In the genomic region with DNA sequence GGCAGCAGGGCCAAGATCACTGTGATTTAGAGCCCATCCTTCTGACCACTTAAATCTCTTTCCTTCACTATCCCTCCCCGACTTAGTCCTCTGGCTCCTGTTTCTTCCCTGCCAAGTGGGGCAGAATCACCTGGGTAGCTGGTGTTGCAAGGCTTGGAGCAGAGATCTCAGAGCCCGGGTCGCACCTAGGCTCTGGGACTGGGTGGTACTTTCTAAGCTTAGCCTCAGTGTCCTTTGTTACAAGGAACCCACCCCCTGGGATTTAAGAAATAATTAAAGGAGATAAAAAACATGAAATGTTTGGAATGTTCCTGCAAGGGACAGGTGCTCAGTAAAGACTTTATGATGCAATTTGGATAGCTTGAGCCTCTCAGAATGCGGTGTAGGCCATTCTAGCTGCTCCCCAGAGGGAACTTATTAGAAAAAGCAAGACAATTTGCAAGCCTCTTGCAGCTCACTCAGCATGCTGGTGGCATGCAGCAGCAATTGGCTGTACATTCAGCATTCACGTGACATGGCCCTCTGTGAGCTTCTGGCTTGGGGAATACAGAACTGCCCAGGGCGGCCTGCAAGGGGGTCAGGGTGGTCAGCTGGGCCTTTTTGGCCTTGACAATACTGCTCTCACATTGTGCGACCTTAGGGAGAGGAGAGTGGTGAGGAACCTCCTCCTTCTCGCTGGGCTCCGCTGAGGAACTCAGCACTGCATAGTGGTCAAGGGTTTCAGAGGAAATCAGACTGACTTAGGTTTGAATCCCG, we compare ENCODE assay signal across 26 cellular contexts. TPM values are rescaled to one million over a fixed set of nuclear protein-coding genes. Genes with fewer than 3 reads are reported as not detected.
A peak's percentile ranks its signal among the peaks of the same experiment; 100 is the strongest.
DNase-seq lines count a peak whose midpoint lies in the region; ATAC-seq and TF ChIP-seq lines count a peak whose summit lies in the region.
"Had no signal": no experiment of that assay in that cellular context is flagged by ENCODE, and none has a peak within 500 bp of the region (broad histone marks: within the 10 kb centered on the region; RNA-seq: fewer than 3 reads in every experiment).

No MANE protein-coding gene starts in this region.

- H3K9me3 ChIP-seq in BLaER1 (no peaks in the 10 kb centered on the region), osteoblast (ENCODE audit: low read depth, low read length) (no peaks in the 10 kb centered on the region)
- H3K9me3 ChIP-seq: A549, heart left ventricle, left lung, upper lobe of right lung had no signal

- TF ChIP-seq CTCF in osteoblast (IDR thresholded peaks at IDR 0.05; ENCODE audit: extremely low read depth, low read depth, low read length) = no peak
- TF ChIP-seq CTCF in endothelial cell (IDR thresholded peaks at IDR 0.05; ENCODE audit: unreplicated experiment) = no peak

- no peak overlapping the region for H2AFZ ChIP-seq in osteoblast (ENCODE audit: low read length)
- H2AFZ ChIP-seq: GM23248 had no signal

- H3K27ac ChIP-seq in BLaER1 (no peak overlapping the region), osteoblast (ENCODE audit: low read depth, low read length) (peak overlapping the region; percentile 95)
- H3K27ac ChIP-seq: A549, brain microvascular endothelial cell, GM23248, heart left ventricle, HL-60, left lung, SK-N-MC, upper lobe of right lung had no signal

- H3K4me3 Mint-ChIP-seq in endothelial cell (ENCODE audit: unreplicated experiment) = no peak overlapping the region
- H3K4me3 Mint-ChIP-seq in activated T-cell treated with anti-CD3 and anti-CD28 coated beads, Interleukin-2, amount 50 U/mL, for 4 hours = no peak overlapping the region
- H3K4me3 Mint-ChIP-seq: activated CD8-positive, alpha-beta memory T cell treated with anti-CD3 and anti-CD28 coated beads, Interleukin-2, amount 10 ng/mL, durations not matched to agents 7 days and 5 days; nephron progenitor cell had no signal

- peaks cover 90% of the 10 kb centered on the region for H3K79me2 ChIP-seq in osteoblast (ENCODE audit: insufficient read depth, low read length)

- DNase-seq in amygdala (lab: John Stamatoyannopoulos, UW) (peak in 43 of 56 donors; percentile 15 to 82 (median 52)), head of caudate nucleus (peak in 36 of 42 donors; percentile 23 to 87 (median 60)), osteoblast (ENCODE audit: insufficient read length, low spot score, missing footprints) (no peak), occipital lobe (lab: John Stamatoyannopoulos, UW) (no peak), endothelial cell (ENCODE audit: low spot score) (no peak), dermis blood vessel endothelial cell (no peak)
- no peak for DNase-seq in activated T-cell treated with anti-CD3 and anti-CD28 coated beads, Interleukin-2, amount 50 U/mL, for 4 hours
- DNase-seq: activated CD4-positive, alpha-beta T cell treated with anti-CD3 and anti-CD28 coated beads for 48 hours; activated CD8-positive, alpha-beta memory T cell treated with anti-CD3 and anti-CD28 coated beads, Interleukin-2, amount 10 ng/mL, durations not matched to agents 7 days and 5 days; cortex of kidney; GM23248; left lung; NCI-H1105 treated with DMSO at 0.1 percent for 48 hours; retina; stimulated activated CD4-positive, alpha-beta T cell treated with anti-CD3 and anti-CD28 coated beads, Interleukin-12 subunit alpha, Interleukin-12 subunit beta, amount 100 ng/mL, for 4 hours; stimulated activated CD4-positive, alpha-beta T cell treated with anti-CD3 and anti-CD28 coated beads, Interleukin-4, amount 100 ng/mL, for 4 hours; stimulated activated naive CD8-positive, alpha-beta T cell treated with anti-CD3 and anti-CD28 coated beads, Interleukin-15, Interleukin-2, amounts not matched to agents 100 U/mL and 50 U/mL, for 24 hours; T-helper 2 cell; upper lobe of right lung had no signal

- no peak overlapping the region for H3K9ac ChIP-seq in BLaER1
- H3K9ac ChIP-seq: GM23248 had no signal

- H3K4me1 Mint-ChIP-seq in endothelial cell (ENCODE audit: unreplicated experiment) = no peaks in the 10 kb centered on the region
- H3K4me1 Mint-ChIP-seq in activated T-cell treated with anti-CD3 and anti-CD28 coated beads, Interleukin-2, amount 50 U/mL, for 4 hours (ENCODE audit: low read depth) = no peaks in the 10 kb centered on the region
- H3K4me1 Mint-ChIP-seq: activated CD8-positive, alpha-beta memory T cell treated with anti-CD3 and anti-CD28 coated beads, Interleukin-2, amount 10 ng/mL, durations not matched to agents 7 days and 5 days had no signal

- H4K20me1 ChIP-seq in BLaER1 = peaks cover 97% of the 10 kb centered on the region
- H4K20me1 ChIP-seq in osteoblast (ENCODE audit: insufficient read depth, low read length) = peaks cover 69% of the 10 kb centered on the region

- H3K27me3 ChIP-seq in BLaER1 = no peaks in the 10 kb centered on the region
- H3K27me3 ChIP-seq in osteoblast (ENCODE audit: insufficient read depth, low read length) = no peaks in the 10 kb centered on the region
- H3K27me3 ChIP-seq: brain microvascular endothelial cell, left lung, upper lobe of right lung had no signal

- peaks cover 4% of the 10 kb centered on the region for H3K36me3 Mint-ChIP-seq in endothelial cell (ENCODE audit: low read depth, unreplicated experiment)
- no peaks in the 10 kb centered on the region for H3K36me3 Mint-ChIP-seq in activated T-cell treated with anti-CD3 and anti-CD28 coated beads, Interleukin-2, amount 50 U/mL, for 4 hours (ENCODE audit: insufficient read depth)
- H3K36me3 Mint-ChIP-seq: activated CD8-positive, alpha-beta memory T cell treated with anti-CD3 and anti-CD28 coated beads, Interleukin-2, amount 10 ng/mL, durations not matched to agents 7 days and 5 days had no signal

- H3K36me3 ChIP-seq in BLaER1 = peaks cover 69% of the 10 kb centered on the region
- peaks cover 18% of the 10 kb centered on the region for H3K36me3 ChIP-seq in osteoblast (ENCODE audit: insufficient read depth, low read length)
- H3K36me3 ChIP-seq: brain microvascular endothelial cell, heart left ventricle, left lung had no signal

- H3K27ac Mint-ChIP-seq in endothelial cell (ENCODE audit: unreplicated experiment) = no peak overlapping the region
- H3K27ac Mint-ChIP-seq: activated CD8-positive, alpha-beta memory T cell treated with anti-CD3 and anti-CD28 coated beads, Interleukin-2, amount 10 ng/mL, durations not matched to agents 7 days and 5 days; nephron progenitor cell had no signal

- H3K4me1 ChIP-seq in BLaER1 = peaks cover 61% of the 10 kb centered on the region
- H3K4me1 ChIP-seq in osteoblast (ENCODE audit: insufficient read depth, low read length) = peaks cover 36% of the 10 kb centered on the region
- H3K4me1 ChIP-seq: left lung, upper lobe of right lung had no signal

- ATAC-seq in activated T-cell treated with anti-CD3 and anti-CD28 coated beads, Interleukin-2, amount 50 U/mL, for 4 hours = no peak
- ATAC-seq: activated CD8-positive, alpha-beta memory T cell treated with anti-CD3 and anti-CD28 coated beads, Interleukin-2, amount 10 ng/mL, durations not matched to agents 7 days and 5 days; heart left ventricle; left lung; stimulated activated naive CD8-positive, alpha-beta T cell treated with anti-CD3 and anti-CD28 coated beads, Interleukin-15, Interleukin-2, amounts not matched to agents 100 U/mL and 50 U/mL, for 24 hours; upper lobe of right lung had no signal

- intact Hi-C loops in head of caudate nucleus (cut with DNase I) = no loop called here

- no peaks in the 10 kb centered on the region for H3K9me3 Mint-ChIP-seq in endothelial cell (ENCODE audit: unreplicated experiment)
- no peaks in the 10 kb centered on the region for H3K9me3 Mint-ChIP-seq in activated T-cell treated with anti-CD3 and anti-CD28 coated beads, Interleukin-2, amount 50 U/mL, for 4 hours
- H3K9me3 Mint-ChIP-seq: nephron progenitor cell had no signal

- peak overlapping the region; percentile 71 for H3K4me2 ChIP-seq in BLaER1
- no peak overlapping the region for H3K4me2 ChIP-seq in osteoblast (ENCODE audit: insufficient read depth, low read length)
- H3K4me2 ChIP-seq: A549 had no signal

- H3K4me3 ChIP-seq in BLaER1 (no peak overlapping the region), osteoblast (ENCODE audit: insufficient read depth, low read length) (no peak overlapping the region)
- H3K4me3 ChIP-seq: A549, GM23248, heart left ventricle, left lung, SK-N-MC, upper lobe of right lung had no signal

- peaks cover 10% of the 10 kb centered on the region for H3K27me3 Mint-ChIP-seq in endothelial cell (ENCODE audit: unreplicated experiment)
- peaks cover 12% of the 10 kb centered on the region for H3K27me3 Mint-ChIP-seq in activated T-cell treated with anti-CD3 and anti-CD28 coated beads, Interleukin-2, amount 50 U/mL, for 4 hours (ENCODE audit: low read depth)

RNA-seq across cellular contexts. Expression of a gene that starts 16.8 kb away (rescaled TPM):
- total RNA-seq in osteoblast = 40.2 and 41.5 TPM in 2 replicates
- total RNA-seq in occipital lobe = 72.5 TPM
- 4.4 TPM for total RNA-seq in endothelial cell (ENCODE audit: unreplicated experiment)
- under 1 TPM; 0.38 to 0.61 (median 0.43) TPM for total RNA-seq in activated T-cell treated with anti-CD3 and anti-CD28 coated beads, Interleukin-2, amount 50 U/mL, for 4 hours
- total RNA-seq in dermis blood vessel endothelial cell = 2.8 and 3.7 TPM in 2 replicates

Comparison
In these comparisons a context has a peak if more than half of its experiments do, and no peak if none do; other contexts are left out.
1. DNase-seq: peak in amygdala (43 of 56) and head of caudate nucleus (36 of 42); none in osteoblast (single experiment), occipital lobe (single experiment), endothelial cell (single experiment), activated T-cell treated with anti-CD3 and anti-CD28 coated beads, Interleukin-2, amount 50 U/mL, for 4 hours (single experiment) and dermis blood vessel endothelial cell (single experiment).